8 cellular contexts compared by ENCODE assay signal in genomic region chr6:108944707-108945685, GRCh38.
DNase-seq lines count a peak whose midpoint lies in the region; TF ChIP-seq lines count a peak whose summit lies in the region.

No MANE protein-coding gene starts in this region.

- H3K36me3 Mint-ChIP-seq in activated naive CD4-positive, alpha-beta T cell treated with anti-CD3 and anti-CD28 coated beads for 36 hours (ENCODE audit: low read depth), result no peaks in the 10 kb centered on the region

- no peak overlapping the region for H3K27ac Mint-ChIP-seq in activated naive CD4-positive, alpha-beta T cell treated with anti-CD3 and anti-CD28 coated beads for 36 hours

- DNase-seq in Ammon's horn (ENCODE audit: low spot score) (peak; percentile 72), SHP77 (lab: John Stamatoyannopoulos, UW) (peak; percentile 32 to 40), foreskin fibroblast (peak; percentile 92 to 96), non-pigmented ciliary epithelial cell (ENCODE audit: low read depth) (peak; percentile 71), HPDE6-E6E7 (ENCODE audit: extremely low spot score) (no peak), T1000 (lab: John Stamatoyannopoulos, UW) (no peak), NCI-H2196 (lab: John Stamatoyannopoulos, UW; ENCODE audit: unreplicated experiment) (no peak)
- DNase-seq in activated naive CD4-positive, alpha-beta T cell treated with anti-CD3 and anti-CD28 coated beads for 36 hours, result no peak

- CTCF ChIA-PET in activated naive CD4-positive, alpha-beta T cell treated with anti-CD3 and anti-CD28 coated beads for 36 hours (lab: Charles Lee), result interaction anchor here (0.6 to 3.1 kb wide), 5 partner anchors 10 to 128 kb away, joined by 3 to 12 read pairs (median 3); no protein-coding TSS in a partner anchor

- peaks cover 3% of the 10 kb centered on the region for H3K9me3 Mint-ChIP-seq in activated naive CD4-positive, alpha-beta T cell treated with anti-CD3 and anti-CD28 coated beads for 36 hours

- TF ChIP-seq CTCF in foreskin fibroblast (IDR thresholded peaks at IDR 0.05; ENCODE audit: low read depth, low read length), result no peak

- intact Hi-C loops in activated naive CD4-positive, alpha-beta T cell treated with anti-CD3 and anti-CD28 coated beads for 36 hours (cut with micrococcal nuclease), result loop anchor here (1.0 to 5.0 kb wide), 4 partner anchors 112 to 437 kb away; partner anchors contain the start of gene CD164

- H3K4me3 Mint-ChIP-seq in activated naive CD4-positive, alpha-beta T cell treated with anti-CD3 and anti-CD28 coated beads for 36 hours, result no peak overlapping the region

- H3K4me3 ChIP-seq in foreskin fibroblast (ENCODE audit: low read depth in 1 of 2, low read length in 2 of 2), result peak overlapping the region; percentile 10 to 11

- H3K4me1 Mint-ChIP-seq in activated naive CD4-positive, alpha-beta T cell treated with anti-CD3 and anti-CD28 coated beads for 36 hours (ENCODE audit: low read depth), result peaks cover 39% of the 10 kb centered on the region

- no peaks in the 10 kb centered on the region for H3K27me3 Mint-ChIP-seq in activated naive CD4-positive, alpha-beta T cell treated with anti-CD3 and anti-CD28 coated beads for 36 hours (ENCODE audit: low read depth)

Comparison
In these comparisons a context has a peak if more than half of its experiments do, and no peak if none do; other contexts are left out.
1. DNase-seq: peak in Ammon's horn (single experiment), SHP77 (2 of 2), foreskin fibroblast (2 of 2) and non-pigmented ciliary epithelial cell (single experiment); none in HPDE6-E6E7 (single experiment), T1000 (single experiment), NCI-H2196 (single experiment) and activated naive CD4-positive, alpha-beta T cell treated with anti-CD3 and anti-CD28 coated beads for 36 hours (single experiment).